ENCODE assay signal across 1 cellular context in the genomic region with DNA sequence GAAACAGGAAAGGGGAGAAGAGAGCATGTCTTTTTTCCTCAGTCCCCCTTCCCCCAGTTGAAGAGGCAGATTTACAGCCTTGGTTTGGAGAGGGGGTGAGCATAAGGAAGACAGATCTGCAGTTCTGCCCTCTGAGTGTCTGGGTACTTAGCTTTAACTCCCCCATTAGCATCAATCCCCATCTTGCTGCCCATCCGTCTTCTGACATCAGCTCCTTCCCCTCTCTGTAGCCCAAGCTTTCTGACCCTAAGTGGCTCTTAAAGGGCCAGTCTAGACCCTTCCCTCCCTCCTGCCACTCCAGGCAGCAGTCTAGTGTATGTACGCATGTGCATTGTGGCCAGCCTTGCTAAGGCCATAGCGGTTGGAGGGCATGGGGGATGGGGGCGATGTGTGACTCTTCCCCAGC.
A peak's percentile ranks its signal among the peaks of the same experiment; 100 is the strongest.
TF ChIP-seq lines count a peak whose summit lies in the region.

No MANE protein-coding gene starts in this region.

TF ChIP-seq in K562, 482 proteins besides CTCF, POLR2A, EP300 and RAD21 (continued from another document):
- TF ChIP-seq ZNF592 (IDR thresholded peaks at IDR 0.05), result peak; percentile 39; the same call in 1 of the 2 replicates
- peak; percentile 46 for TF ChIP-seq MEIS2 (IDR thresholded peaks at IDR 0.05; ENCODE audit: partially characterized antibody)
- TF ChIP-seq, protein P1, sequence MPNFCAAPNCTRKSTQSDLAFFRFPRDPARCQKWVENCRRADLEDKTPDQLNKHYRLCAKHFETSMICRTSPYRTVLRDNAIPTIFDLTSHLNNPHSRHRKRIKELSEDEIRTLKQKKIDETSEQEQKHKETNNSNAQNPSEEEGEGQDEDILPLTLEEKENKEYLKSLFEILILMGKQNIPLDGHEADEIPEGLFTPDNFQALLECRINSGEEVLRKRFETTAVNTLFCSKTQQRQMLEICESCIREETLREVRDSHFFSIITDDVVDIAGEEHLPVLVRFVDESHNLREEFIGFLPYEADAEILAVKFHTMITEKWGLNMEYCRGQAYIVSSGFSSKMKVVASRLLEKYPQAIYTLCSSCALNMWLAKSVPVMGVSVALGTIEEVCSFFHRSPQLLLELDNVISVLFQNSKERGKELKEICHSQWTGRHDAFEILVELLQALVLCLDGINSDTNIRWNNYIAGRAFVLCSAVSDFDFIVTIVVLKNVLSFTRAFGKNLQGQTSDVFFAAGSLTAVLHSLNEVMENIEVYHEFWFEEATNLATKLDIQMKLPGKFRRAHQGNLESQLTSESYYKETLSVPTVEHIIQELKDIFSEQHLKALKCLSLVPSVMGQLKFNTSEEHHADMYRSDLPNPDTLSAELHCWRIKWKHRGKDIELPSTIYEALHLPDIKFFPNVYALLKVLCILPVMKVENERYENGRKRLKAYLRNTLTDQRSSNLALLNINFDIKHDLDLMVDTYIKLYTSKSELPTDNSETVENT (CRISPR knock-in tag; IDR thresholded peaks at IDR 0.05), result no peak
- TF ChIP-seq NRF1 (conservative IDR thresholded peaks at IDR 0.05 in 1 of 2, IDR thresholded peaks at IDR 0.05 in 1 of 2), result peak; percentile 51 to 57; a peak in 1 of 4 replicates
- TF ChIP-seq ATF7 (IDR thresholded peaks at IDR 0.05), result peak; percentile 47; the same call in 1 of the 2 replicates
- TF ChIP-seq SOX6 (IDR thresholded peaks at IDR 0.05), result no peak
- TF ChIP-seq FOXJ3 (CRISPR knock-in tag; IDR thresholded peaks at IDR 0.05), result no peak
- no peak for TF ChIP-seq ETS2 (tag; IDR thresholded peaks at IDR 0.05; ENCODE audit: borderline replicate concordance, poor library complexity, severe bottlenecking)
